Comparison of ENCODE assay signal across 29 cellular contexts in genomic region chr10:68636335-68636734, GRCh38.
"Had no signal": no experiment of that assay in that cellular context is flagged by ENCODE, and none has a peak within 500 bp of the region (broad histone marks: within the 10 kb centered on the region; RNA-seq: fewer than 3 reads in every experiment).

No MANE protein-coding gene starts in this region.

- H3K4me1 ChIP-seq: esophagus squamous epithelium, right lobe of liver had no signal

- H3K27ac ChIP-seq: coronary artery, esophagus squamous epithelium, heart right ventricle, ovary, right lobe of liver, stomach, thyroid gland had no signal

- H3K27me3 ChIP-seq: esophagus squamous epithelium, heart right ventricle, ovary, right lobe of liver, stomach, thyroid gland had no signal

- H3K4me2 ChIP-seq: smooth muscle cell had no signal

- H3K9me3 Mint-ChIP-seq: effector memory CD8-positive, alpha-beta T cell; immature natural killer cell; naive thymus-derived CD8-positive, alpha-beta T cell; type B pancreatic cell had no signal

- ATAC-seq: effector memory CD8-positive, alpha-beta T cell; heart right ventricle; naive thymus-derived CD8-positive, alpha-beta T cell; right lobe of liver had no signal

- H3K27me3 Mint-ChIP-seq: effector memory CD8-positive, alpha-beta T cell; naive thymus-derived CD8-positive, alpha-beta T cell; type B pancreatic cell had no signal

- H3K36me3 ChIP-seq: esophagus squamous epithelium, ovary, right lobe of liver, thyroid gland had no signal

- H3K36me3 Mint-ChIP-seq: immature natural killer cell had no signal

- H3K4me3 Mint-ChIP-seq: effector memory CD8-positive, alpha-beta T cell; immature natural killer cell; naive thymus-derived CD8-positive, alpha-beta T cell; type B pancreatic cell had no signal

- H3K27ac Mint-ChIP-seq: effector memory CD8-positive, alpha-beta T cell; immature natural killer cell; type B pancreatic cell had no signal

- H3K4me3 ChIP-seq: coronary artery, esophagus squamous epithelium, heart right ventricle, ovary, right lobe of liver, smooth muscle cell, stomach, thyroid gland had no signal

- FAIRE-seq: endometrium had no signal

- DNase-seq: dermis blood vessel endothelial cell; effector memory CD8-positive, alpha-beta T cell; erythroblast; esophagus squamous epithelium; foreskin melanocyte; glutamatergic neuron; heart right ventricle; hippocampal formation; immature natural killer cell; islet precursor cell; kidney glomerular epithelial cell; mesenchymal stem cell; midbrain; naive thymus-derived CD8-positive, alpha-beta T cell; occipital lobe; ovary; retina; right lobe of liver; stimulated activated CD4-positive, alpha-beta T cell treated with anti-CD3 and anti-CD28 coated beads, Interleukin-12 subunit alpha, Interleukin-12 subunit beta, amount 100 ng/mL, for 4 hours; stimulated activated CD4-positive, alpha-beta T cell treated with anti-CD3 and anti-CD28 coated beads, Interleukin-1b, Interleukin-23, amount 100 ng/mL, for 48 hours; stimulated activated CD4-positive, alpha-beta T cell treated with anti-CD3 and anti-CD28 coated beads, Interleukin-4, amount 100 ng/mL, for 1 hour; stimulated activated CD8-positive, alpha-beta memory T cell treated with anti-CD3 and anti-CD28 coated beads, Interleukin-4, amount 100 ng/mL, for 48 hours; stimulated activated naive CD4-positive, alpha-beta T cell treated with Interleukin-2 at 50 U/mL for 16 hours; stomach; thyroid gland had no signal

- H3K9me3 ChIP-seq: esophagus squamous epithelium, heart right ventricle, ovary, right lobe of liver, stomach, thyroid gland had no signal
